Comparison of ENCODE assay signal across 8 cellular contexts in the genomic region with DNA sequence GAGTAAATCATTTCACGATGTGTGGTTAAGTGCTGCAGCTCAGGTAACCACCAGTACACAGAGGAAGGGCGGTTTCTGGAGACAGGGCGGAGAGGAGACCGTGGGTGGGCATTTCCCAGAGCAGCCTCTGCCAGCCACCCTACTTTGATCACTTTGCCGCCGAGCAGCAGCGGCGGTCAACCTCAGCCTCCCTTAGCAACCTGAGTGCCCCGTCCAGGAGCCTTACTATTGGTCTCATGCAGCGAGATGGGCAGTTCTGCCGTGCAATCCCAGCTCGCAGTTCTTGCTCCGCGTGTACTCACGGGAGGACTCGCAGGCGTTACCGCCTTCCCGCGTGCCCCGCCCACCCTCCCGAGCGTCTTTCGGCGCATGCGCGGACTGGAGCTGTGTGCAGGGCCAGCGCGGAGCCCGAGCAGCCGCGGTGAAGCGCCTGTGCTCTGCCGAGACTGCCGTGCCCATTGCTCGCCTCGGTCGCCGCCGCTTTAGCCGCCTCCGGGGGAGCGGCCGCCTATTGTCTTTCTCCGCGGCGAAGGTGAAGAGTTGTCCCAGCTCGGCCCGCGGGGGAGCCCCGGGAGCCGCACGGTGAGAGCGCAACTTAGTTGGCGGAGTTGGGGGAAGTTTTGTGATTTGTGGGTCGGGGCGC. TPM values are rescaled to one million over a fixed set of nuclear protein-coding genes. Genes with fewer than 3 reads are reported as not detected.
DNase-seq lines count a peak whose midpoint lies in the region; ATAC-seq, FAIRE-seq and TF ChIP-seq lines count a peak whose summit lies in the region.

A gene with protein sequence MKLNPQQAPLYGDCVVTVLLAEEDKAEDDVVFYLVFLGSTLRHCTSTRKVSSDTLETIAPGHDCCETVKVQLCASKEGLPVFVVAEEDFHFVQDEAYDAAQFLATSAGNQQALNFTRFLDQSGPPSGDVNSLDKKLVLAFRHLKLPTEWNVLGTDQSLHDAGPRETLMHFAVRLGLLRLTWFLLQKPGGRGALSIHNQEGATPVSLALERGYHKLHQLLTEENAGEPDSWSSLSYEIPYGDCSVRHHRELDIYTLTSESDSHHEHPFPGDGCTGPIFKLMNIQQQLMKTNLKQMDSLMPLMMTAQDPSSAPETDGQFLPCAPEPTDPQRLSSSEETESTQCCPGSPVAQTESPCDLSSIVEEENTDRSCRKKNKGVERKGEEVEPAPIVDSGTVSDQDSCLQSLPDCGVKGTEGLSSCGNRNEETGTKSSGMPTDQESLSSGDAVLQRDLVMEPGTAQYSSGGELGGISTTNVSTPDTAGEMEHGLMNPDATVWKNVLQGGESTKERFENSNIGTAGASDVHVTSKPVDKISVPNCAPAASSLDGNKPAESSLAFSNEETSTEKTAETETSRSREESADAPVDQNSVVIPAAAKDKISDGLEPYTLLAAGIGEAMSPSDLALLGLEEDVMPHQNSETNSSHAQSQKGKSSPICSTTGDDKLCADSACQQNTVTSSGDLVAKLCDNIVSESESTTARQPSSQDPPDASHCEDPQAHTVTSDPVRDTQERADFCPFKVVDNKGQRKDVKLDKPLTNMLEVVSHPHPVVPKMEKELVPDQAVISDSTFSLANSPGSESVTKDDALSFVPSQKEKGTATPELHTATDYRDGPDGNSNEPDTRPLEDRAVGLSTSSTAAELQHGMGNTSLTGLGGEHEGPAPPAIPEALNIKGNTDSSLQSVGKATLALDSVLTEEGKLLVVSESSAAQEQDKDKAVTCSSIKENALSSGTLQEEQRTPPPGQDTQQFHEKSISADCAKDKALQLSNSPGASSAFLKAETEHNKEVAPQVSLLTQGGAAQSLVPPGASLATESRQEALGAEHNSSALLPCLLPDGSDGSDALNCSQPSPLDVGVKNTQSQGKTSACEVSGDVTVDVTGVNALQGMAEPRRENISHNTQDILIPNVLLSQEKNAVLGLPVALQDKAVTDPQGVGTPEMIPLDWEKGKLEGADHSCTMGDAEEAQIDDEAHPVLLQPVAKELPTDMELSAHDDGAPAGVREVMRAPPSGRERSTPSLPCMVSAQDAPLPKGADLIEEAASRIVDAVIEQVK (N-terminal part only) (plus strand): TSS at position 387 of the 643 bp plus-strand sequence. CDS start 105,118 bp downstream, outside the sequence.

- H4K8ac ChIP-seq in H1 (ENCODE audit: extremely low read depth, insufficient read depth, low read length) (peak within 1 kb of the TSS; percentile 96; the same call in 1 of the 2 replicates), mesenchymal stem cell (ENCODE audit: low read length) (peak within 1 kb of the TSS; percentile 83)

- H3K9me3 ChIP-seq in H1 (ENCODE audit: insufficient read depth in 2 of 2, low read depth in 1 of 2, low read length in 1 of 2): no peaks in the 10 kb centered on the region
- no peaks in the 10 kb centered on the region for H3K9me3 ChIP-seq in mesenchymal stem cell (ENCODE audit: control insufficient read depth, low read length)

- H3K23me2 ChIP-seq in H1 (ENCODE audit: low read depth, low read length): peaks cover 4% of the 10 kb centered on the region

- H3K9ac ChIP-seq in H1 (replicated peaks in 1 of 4; ENCODE audit: extremely low read depth in 1 of 4, low read depth in 3 of 4, low read length in 3 of 4) (peak within 1 kb of the TSS; percentile 62 to 83 (median 72)), mesenchymal stem cell (ENCODE audit: low read length) (peak within 1 kb of the TSS; percentile 85)

- H4K5ac ChIP-seq in H1 (ENCODE audit: insufficient read length, low read depth, low read length): peak within 1 kb of the TSS; percentile 85

- peak; percentile 42 to 77 for TF ChIP-seq POLR2A in H1 (IDR thresholded peaks at IDR 0.05; ENCODE audit: control extremely low read depth in 1 of 2, low read depth in 2 of 2, low read length in 2 of 2)

- TF ChIP-seq CTCF in H1 (IDR thresholded peaks at IDR 0.05; ENCODE audit: control extremely low read depth in 1 of 3, insufficient read depth in 1 of 3, low read depth in 1 of 3, low read length in 3 of 3): no peak

- FAIRE-seq in H1 (lab: Jason Lieb, UNC): no peak

- CTCF ChIA-PET in activated CD8-positive, alpha-beta memory T cell treated with anti-CD3 and anti-CD28 coated beads for 36 hours (lab: Charles Lee): interaction anchor here (0.9 to 1.6 kb wide), 3 partner anchors 35 to 50 kb away, joined by 3 read pairs; no protein-coding TSS in a partner anchor
- CTCF ChIA-PET in H1 (lab: Charles Lee; ENCODE audit: partially characterized antibody): interaction anchor here (1.2 kb wide), 1 partner anchor 50 kb away, joined by 3 read pairs; no protein-coding TSS in a partner anchor

- H3K4ac ChIP-seq in H1 (replicated peaks; ENCODE audit: insufficient read length, low read depth, low read length): no peak within 1 kb of the TSS
- peak within 1 kb of the TSS; percentile 57 to 75 for H3K4ac ChIP-seq in mesenchymal stem cell (ENCODE audit: low read depth in 1 of 2, low read length in 2 of 2)

- peak; percentile 88 for ATAC-seq in GM21367 (IDR thresholded peaks at IDR 0.05; ENCODE audit: unreplicated experiment)

- peaks cover 5 to 6% of the 10 kb centered on the region in 2 experiments for H4K20me1 ChIP-seq in H1 (replicated peaks in 1 of 2; ENCODE audit: control insufficient read depth in 1 of 2, insufficient read depth in 2 of 2, low read length in 2 of 2)

- H3K23ac ChIP-seq in H1 (ENCODE audit: insufficient read length) (no peak within 1 kb of the TSS), mesenchymal stem cell (ENCODE audit: low read length in 2 of 2) (peak within 1 kb of the TSS in 1 of 2 experiments; percentile 80)

- H3K14ac ChIP-seq in H1 (ENCODE audit: insufficient read length): no peak within 1 kb of the TSS
- H3K14ac ChIP-seq in mesenchymal stem cell (ENCODE audit: low read length in 2 of 2): peak within 1 kb of the TSS; percentile 4 to 84

- H2BK15ac ChIP-seq in H1 (ENCODE audit: low read length) (no peak within 1 kb of the TSS), mesenchymal stem cell (ENCODE audit: low read depth, poor library complexity, severe bottlenecking) (peak within 1 kb of the TSS; percentile 65)

- peaks cover 10 to 38% of the 10 kb centered on the region in 2 experiments for H3K79me2 ChIP-seq in H1 (ENCODE audit: control insufficient read depth in 1 of 2, insufficient read depth in 2 of 2, low read length in 2 of 2)

- H3K27ac ChIP-seq in H1 (ENCODE audit: low read depth, low read length) (peak within 1 kb of the TSS; percentile 84; the same call in 1 of the 2 replicates), mesenchymal stem cell (ENCODE audit: low read length, poor library complexity, severe bottlenecking) (peak within 1 kb of the TSS; percentile 90)

- TF ChIP-seq EP300 in H1 (IDR thresholded peaks at IDR 0.05; ENCODE audit: borderline replicate concordance in 1 of 2, low read depth in 2 of 2, low read length in 2 of 2): no peak

- H2BK120ac ChIP-seq in H1 (replicated peaks; ENCODE audit: low read depth, low read length) (no peak within 1 kb of the TSS), mesenchymal stem cell (ENCODE audit: low read depth, low read length) (peak within 1 kb of the TSS; percentile 71)

- H2AFZ ChIP-seq in H1 (ENCODE audit: low read length) (peak within 1 kb of the TSS; percentile 85), mesenchymal stem cell (ENCODE audit: low read depth, low read length) (peak within 1 kb of the TSS; percentile 71)

- peak within 1 kb of the TSS; percentile 71 for H3K56ac ChIP-seq in H1 (replicated peaks; ENCODE audit: insufficient read length, low read depth, low read length)

- H3K18ac ChIP-seq in H1 (ENCODE audit: extremely low read depth, low read length): peak within 1 kb of the TSS; percentile 87; the same call in 1 of the 2 replicates
- peak within 1 kb of the TSS; percentile 83 to 90 for H3K18ac ChIP-seq in mesenchymal stem cell (ENCODE audit: low read depth in 1 of 2, low read length in 2 of 2)

- no peaks in the 10 kb centered on the region for H3K27me3 ChIP-seq in H1 (replicated peaks in 1 of 4; ENCODE audit: control insufficient read depth in 3 of 4, extremely low read depth in 1 of 4, insufficient read depth in 3 of 4, low read length in 3 of 4)
- H3K27me3 ChIP-seq in mesenchymal stem cell (ENCODE audit: control insufficient read depth in 1 of 2, insufficient read depth in 1 of 2, low read length in 2 of 2): no peaks in the 10 kb centered on the region

- H3K79me1 ChIP-seq in H1 (ENCODE audit: low read depth, low read length) (peaks cover 2% of the 10 kb centered on the region), mesenchymal stem cell (replicated peaks; ENCODE audit: low read length, poor library complexity, severe bottlenecking) (no peaks in the 10 kb centered on the region)

- peak within 1 kb of the TSS; percentile 88 to 99 for H3K4me2 ChIP-seq in H1 (ENCODE audit: insufficient read depth in 1 of 2, low read depth in 2 of 2, low read length in 2 of 2)
- H3K4me2 ChIP-seq in mesenchymal stem cell (ENCODE audit: low read length, poor library complexity, severe bottlenecking): peak within 1 kb of the TSS; percentile 84

- WGBS in H1 (ENCODE audit: extremely low coverage in 1 of 2, insufficient coverage in 1 of 2, insufficient read length in 1 of 2, insufficient replicate concordance in 2 of 2, low coverage in 1 of 2, low lambda C conversion rate in 2 of 2, missing lambda C conversion rate in 1 of 2), 2 experiments: 1% methylated on average over 51 of the region's 57 CpGs; no CpG with 5 or more reads in 1 of the 2 experiments
- WGBS in mesenchymal stem cell: under 1% methylated on average over 49 of the region's 57 CpGs

- H2AK5ac ChIP-seq in H1 (ENCODE audit: low read depth, low read length): no peak within 1 kb of the TSS
- H2AK5ac ChIP-seq in mesenchymal stem cell (ENCODE audit: low read length, severe bottlenecking): no peak within 1 kb of the TSS

- peak within 1 kb of the TSS; percentile 59 to 96 (median 66) for H3K4me3 ChIP-seq in H1 (ENCODE audit: extremely low read depth in 1 of 4, insufficient read depth in 2 of 4, low read depth in 3 of 4, low read length in 4 of 4)
- H3K4me3 ChIP-seq in mesenchymal stem cell (ENCODE audit: insufficient read depth in 1 of 2, low read depth in 1 of 2, low read length in 2 of 2): peak within 1 kb of the TSS; percentile 88 to 90

- POLR2A ChIA-PET in activated CD8-positive, alpha-beta memory T cell treated with anti-CD3 and anti-CD28 coated beads for 36 hours (lab: Charles Lee): interaction anchor here (0.5 to 1.4 kb wide), 9 partner anchors 16 to 287 kb away, joined by 3 to 12 read pairs (median 4); no protein-coding TSS in a partner anchor
- POLR2A ChIA-PET in H1 (lab: Charles Lee; ENCODE audit: partially characterized antibody): interaction anchor here (0.9 to 1.5 kb wide), 4 partner anchors 8 to 25 kb away, joined by 3 to 5 read pairs (median 4); no protein-coding TSS in a partner anchor

- H2BK12ac ChIP-seq in H1 (ENCODE audit: low read depth, low read length): no peak within 1 kb of the TSS
- H2BK12ac ChIP-seq in mesenchymal stem cell (ENCODE audit: low read length in 2 of 2): peak within 1 kb of the TSS; percentile 83 to 95

- DNase-seq in COR-L47 (lab: John Stamatoyannopoulos, UW) (peak; percentile 97), HT1080 (ENCODE audit: low read depth) (peak; percentile 98), NOMO-1 (lab: John Stamatoyannopoulos, UW; ENCODE audit: unreplicated experiment in 2 of 2) (peak; percentile 92 to 97), H1 (ENCODE audit: low read depth in 1 of 2, low spot score in 2 of 2) (peak; percentile 86 to 98), mesenchymal stem cell (peak; percentile 99)
- DNase-seq in stimulated activated CD8-positive, alpha-beta memory T cell treated with anti-CD3 and anti-CD28 coated beads, Interleukin-12 subunit alpha, Interleukin-12 subunit beta, amount 100 ng/mL, for 24 hours (ENCODE audit: extremely low read depth): peak; percentile 87

- H3K36me3 ChIP-seq in H1 (ENCODE audit: control insufficient read depth in 2 of 4, insufficient read depth in 4 of 4, low read length in 3 of 4) (no peaks in the 10 kb centered on the region), mesenchymal stem cell (ENCODE audit: control insufficient read depth in 1 of 2, insufficient read depth in 2 of 2, low read depth in 1 of 2, low read length in 2 of 2) (no peaks in the 10 kb centered on the region)

- no peak for TF ChIP-seq RAD21 in H1 (IDR thresholded peaks at IDR 0.05 in 1 of 2, conservative IDR thresholded peaks at IDR 0.05 in 1 of 2; ENCODE audit: low read depth in 2 of 2, low read length in 2 of 2)

- peaks cover 0 to 3% (median 0%) of the 10 kb centered on the region in 4 experiments; a peak in 2 of 7 replicates for H3K4me1 ChIP-seq in H1 (replicated peaks in 1 of 4; ENCODE audit: control insufficient read depth in 3 of 4, insufficient read depth in 4 of 4, low read length in 3 of 4)
- peaks cover 2% of the 10 kb centered on the region for H3K4me1 ChIP-seq in mesenchymal stem cell (ENCODE audit: control insufficient read depth, insufficient read depth, low read depth, low read length)

- no peak within 1 kb of the TSS for H2BK20ac ChIP-seq in H1 (ENCODE audit: low read length)

- no peak within 1 kb of the TSS for H4K91ac ChIP-seq in H1 (replicated peaks; ENCODE audit: insufficient read length, low read length)
- peak within 1 kb of the TSS; percentile 76 for H4K91ac ChIP-seq in mesenchymal stem cell (ENCODE audit: low read length)

- H2BK5ac ChIP-seq in H1 (ENCODE audit: low read depth, low read length) (no peak within 1 kb of the TSS), mesenchymal stem cell (ENCODE audit: low read depth, low read length, poor library complexity, severe bottlenecking) (peak within 1 kb of the TSS; percentile 66)

RNA-seq across cellular contexts. Expression of the gene that starts here (rescaled TPM):
- total RNA-seq in HT1080 (2014; rRNA removed; shearing (Covaris generic)): 26.2 and 29.7 TPM in 2 replicates
- polyA plus RNA-seq in HT1080 (2015; cell fraction: cytosol; rRNA removed): 10.7 and 11.4 TPM in 2 replicates
- 51.3 and 55.0 TPM in 2 replicates for polyA plus RNA-seq in HT1080 (2015; cell fraction: nucleus; rRNA removed)
- total RNA-seq in activated CD8-positive, alpha-beta memory T cell treated with anti-CD3 and anti-CD28 coated beads for 36 hours: 100 to 1,000 TPM; 104 to 106 TPM
- total RNA-seq in H1 (2021; fragmentation: NEBNext Ultra II Directional; extraction: Animal tissue kit (Norgen Biotek cat#: 25700)): 46.2 and 59.8 TPM in 2 replicates
- 14.0 and 19.2 TPM in 2 replicates for polyA plus RNA-seq in H1 (2011; rRNA removed)
- polyA plus RNA-seq in H1 (2011; cell fraction: cytosol; rRNA removed): 11.7 TPM
- polyA plus RNA-seq in H1 (2011; cell fraction: nucleus; rRNA removed): 38.2 TPM
- polyA plus RNA-seq in H1 (2012, experiment 1 of 2): 22.8 to 27.4 TPM (median 23.5 TPM) in 4 replicates
- polyA plus RNA-seq in H1 (2012, experiment 2 of 2): 0.80 TPM
- 10.7 TPM for polyA plus RNA-seq in H1 (2013, experiment 1 of 2)
- 10.4 TPM for polyA plus RNA-seq in H1 (2013, experiment 2 of 2)
- 58.1 and 92.9 TPM in 2 replicates for polyA minus RNA-seq in H1 (2011; rRNA and poly(A)+ RNA removed)
- 45.2 TPM for polyA minus RNA-seq in H1 (2011; cell fraction: cytosol; rRNA and poly(A)+ RNA removed)
- 127 TPM for polyA minus RNA-seq in H1 (2011; cell fraction: nucleus; rRNA and poly(A)+ RNA removed)
- 16.4 TPM for polyA plus RNA-seq in mesenchymal stem cell (2013, experiment 1 of 2)
- polyA plus RNA-seq in mesenchymal stem cell (2013, experiment 2 of 2): 15.2 TPM

Comparison
In these comparisons a context has a peak if more than half of its experiments do, and no peak if none do; other contexts are left out.
1. Peak in every context shown above with its lines: DNase-seq, ATAC-seq, H3K4me3 ChIP-seq and H3K27ac ChIP-seq.